ENCODE assay signal across 9 cellular contexts in genomic region chr7:30238721-30239441, GRCh38. TPM values are rescaled to one million over a fixed set of nuclear protein-coding genes. Genes with fewer than 3 reads are reported as not detected.
DNase-seq lines count a peak whose midpoint lies in the region; ATAC-seq and TF ChIP-seq lines count a peak whose summit lies in the region.
"Had no signal": no experiment of that assay in that cellular context is flagged by ENCODE, and none has a peak within 500 bp of the region (broad histone marks: within the 10 kb centered on the region; RNA-seq: fewer than 3 reads in every experiment).

No MANE protein-coding gene starts in this region.

- H3K27me3 Mint-ChIP-seq in activated naive CD8-positive, alpha-beta T cell treated with anti-CD3 and anti-CD28 coated beads for 36 hours = peaks cover 12% of the 10 kb centered on the region

- ATAC-seq in Right ventricle myocardium superior (ENCODE audit: poor library complexity) (peak; percentile 65), HG02610 (IDR thresholded peaks at IDR 0.05; ENCODE audit: unreplicated experiment) (peak; percentile 78), right lobe of liver (peak; percentile 83 to 92 (median 86))

- H3K4me3 ChIP-seq in right lobe of liver = no peak overlapping the region

- no peak for TF ChIP-seq CTCF in right lobe of liver (IDR thresholded peaks at IDR 0.05)

- peak overlapping the region in 2 of 3 donors; percentile 35 to 59 for H3K27ac ChIP-seq in right lobe of liver

- H3K4me3 Mint-ChIP-seq in activated naive CD8-positive, alpha-beta T cell treated with anti-CD3 and anti-CD28 coated beads for 36 hours = no peak overlapping the region
- H3K4me3 Mint-ChIP-seq: activated naive CD8-positive, alpha-beta T cell treated with anti-CD3 and anti-CD28 coated beads, Interleukin-2, amount 10 ng/mL, durations not matched to agents 7 days and 5 days had no signal

- no peak overlapping the region for H3K27ac Mint-ChIP-seq in activated naive CD8-positive, alpha-beta T cell treated with anti-CD3 and anti-CD28 coated beads for 36 hours
- H3K27ac Mint-ChIP-seq: activated naive CD8-positive, alpha-beta T cell treated with anti-CD3 and anti-CD28 coated beads, Interleukin-2, amount 10 ng/mL, durations not matched to agents 7 days and 5 days had no signal

- no peaks in the 10 kb centered on the region for H3K36me3 ChIP-seq in right lobe of liver

- H3K9me3 ChIP-seq in right lobe of liver = no peaks in the 10 kb centered on the region

- DNase-seq in Right ventricle myocardium superior (peak; percentile 60), cardiac septum (ENCODE audit: low spot score) (no peak), NCI-H1417 treated with DMSO at 0.1 percent for 48 hours (lab: John Stamatoyannopoulos, UW) (peak; percentile 9), right lobe of liver (peak; percentile 82 to 89 (median 83)), SKM-1 treated with dmso at 0.1 percent for 144 hours (lab: John Stamatoyannopoulos, UW; ENCODE audit: unreplicated experiment) (no peak)
- DNase-seq in activated naive CD8-positive, alpha-beta T cell treated with anti-CD3 and anti-CD28 coated beads for 36 hours = peak; percentile 6
- no peak for DNase-seq in stimulated activated naive CD4-positive, alpha-beta T cell treated with Interleukin-2 at 50 U/mL for 16 hours (lab: John Stamatoyannopoulos, UW)
- DNase-seq: activated naive CD8-positive, alpha-beta T cell treated with anti-CD3 and anti-CD28 coated beads, Interleukin-2, amount 10 ng/mL, durations not matched to agents 7 days and 5 days had no signal

- intact Hi-C loops in Right ventricle myocardium superior (cut with DNase I) = no loop called here
- intact Hi-C loops in cardiac septum (cut with DNase I) = no loop called here
- intact Hi-C loops in right lobe of liver (cut with DNase I) = no loop called here

- H3K9me3 Mint-ChIP-seq in activated naive CD8-positive, alpha-beta T cell treated with anti-CD3 and anti-CD28 coated beads for 36 hours = no peaks in the 10 kb centered on the region

- H3K4me1 ChIP-seq in right lobe of liver = peaks cover 0 to 17% (median 10%) of the 10 kb centered on the region in 4 donors

- no peaks in the 10 kb centered on the region for H3K36me3 Mint-ChIP-seq in activated naive CD8-positive, alpha-beta T cell treated with anti-CD3 and anti-CD28 coated beads for 36 hours
- H3K36me3 Mint-ChIP-seq: activated naive CD8-positive, alpha-beta T cell treated with anti-CD3 and anti-CD28 coated beads, Interleukin-2, amount 10 ng/mL, durations not matched to agents 7 days and 5 days had no signal

- TF ChIP-seq POLR2A in right lobe of liver (IDR thresholded peaks at IDR 0.05) = no peak

- no peaks in the 10 kb centered on the region for H3K27me3 ChIP-seq in right lobe of liver

- peaks cover 16% of the 10 kb centered on the region for H3K4me1 Mint-ChIP-seq in activated naive CD8-positive, alpha-beta T cell treated with anti-CD3 and anti-CD28 coated beads for 36 hours

RNA-seq across cellular contexts. Expression of gene ZNRF2, which starts 45.5 kb away (rescaled TPM):
- total RNA-seq in Right ventricle myocardium superior = 7.2 TPM
- 11.7 TPM for total RNA-seq in cardiac septum
- 1 to 10 TPM; 6.9 TPM for total RNA-seq in activated naive CD8-positive, alpha-beta T cell treated with anti-CD3 and anti-CD28 coated beads for 36 hours
- total RNA-seq in right lobe of liver = 10 to 100 TPM; 17.1 to 24.0 (median 18.7) TPM

Comparison
In these comparisons a context has a peak if more than half of its experiments do, and no peak if none do; other contexts are left out.
1. DNase-seq: peak in Right ventricle myocardium superior (single experiment), NCI-H1417 treated with DMSO at 0.1 percent for 48 hours (single experiment), activated naive CD8-positive, alpha-beta T cell treated with anti-CD3 and anti-CD28 coated beads for 36 hours (single experiment) and right lobe of liver (3 of 3); none in cardiac septum (single experiment), SKM-1 treated with dmso at 0.1 percent for 144 hours (single experiment) and stimulated activated naive CD4-positive, alpha-beta T cell treated with Interleukin-2 at 50 U/mL for 16 hours (single experiment).
2. Peak in every context shown above with its lines, with median percentiles within 50 percentile points of each other: ATAC-seq.